In the genomic region with DNA sequence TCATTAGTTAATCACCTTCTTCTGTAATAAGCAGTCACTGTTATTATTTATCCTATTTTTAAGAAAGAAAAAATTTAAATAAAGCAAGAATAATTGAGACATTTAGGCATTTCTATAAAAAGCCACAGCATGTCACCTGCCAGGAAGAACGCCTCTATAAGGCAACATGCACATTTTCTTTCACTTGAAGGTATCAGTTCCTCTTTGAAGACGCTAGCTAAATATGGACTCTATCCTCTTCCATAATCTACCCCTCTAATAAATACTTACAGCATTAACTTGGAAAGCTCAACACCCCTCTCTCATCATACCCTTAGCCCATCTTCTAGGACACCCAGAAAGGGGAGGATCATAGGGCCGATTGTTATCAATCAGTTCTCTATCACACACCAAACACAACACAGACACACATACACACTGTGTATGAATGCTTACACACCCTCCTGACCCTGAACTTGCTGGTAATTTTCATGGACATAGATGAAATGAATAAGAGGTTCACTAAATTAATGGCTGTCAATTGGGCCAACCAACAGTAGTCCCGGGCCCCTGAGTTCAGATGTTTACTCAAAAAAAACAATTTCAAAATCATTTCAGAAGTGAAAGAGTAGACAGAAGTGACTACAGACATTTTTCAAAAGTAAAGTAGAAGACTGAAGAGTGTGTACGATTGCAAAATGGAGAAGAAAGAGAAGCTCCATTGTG, we compare ENCODE assay signal across 11 cellular contexts.
A peak's percentile ranks its signal among the peaks of the same experiment; 100 is the strongest.
DNase-seq lines count a peak whose midpoint lies in the region; ATAC-seq and TF ChIP-seq lines count a peak whose summit lies in the region.
"Had no signal": no experiment of that assay in that cellular context is flagged by ENCODE, and none has a peak within 500 bp of the region (broad histone marks: within the 10 kb centered on the region; RNA-seq: fewer than 3 reads in every experiment).

No MANE protein-coding gene starts in this region.

- peaks cover 9% of the 10 kb centered on the region for H3F3A ChIP-seq in DOHH2 (ENCODE audit: control insufficient read depth, insufficient read depth)

- DNase-seq in naive thymus-derived CD4-positive, alpha-beta T cell = no peak
- DNase-seq in activated CD8-positive, alpha-beta memory T cell treated with anti-CD3 and anti-CD28 coated beads for 24 hours = no peak
- DNase-seq in HPDE6-E6E7 (ENCODE audit: extremely low spot score) (no peak), NCI-H748 treated with DMSO at 0.1 percent for 48 hours (lab: John Stamatoyannopoulos, UW) (no peak)
- DNase-seq: foreskin fibroblast; NCI-H510A treated with DMSO at 0.1 percent for 48 hours; stimulated activated naive CD4-positive, alpha-beta T cell had no signal

- no peaks in the 10 kb centered on the region for H3K79me2 ChIP-seq in DOHH2 (ENCODE audit: control insufficient read depth, low read length)

- H3K4me1 ChIP-seq in DOHH2 (ENCODE audit: control insufficient read depth, low read length) = peaks cover 53% of the 10 kb centered on the region
- H3K4me1 ChIP-seq in naive thymus-derived CD4-positive, alpha-beta T cell (ENCODE audit: control insufficient read depth in 2 of 2, insufficient read depth in 2 of 2, low read length in 2 of 2) = peaks cover 0 to 3% of the 10 kb centered on the region in 2 donors

- no peak for TF ChIP-seq CTCF in DOHH2 (IDR thresholded peaks at IDR 0.05; ENCODE audit: low read depth, low read length, poor library complexity, severe bottlenecking)

- no peaks in the 10 kb centered on the region for H3K9me2 ChIP-seq in DOHH2 (replicated peaks; ENCODE audit: control insufficient read depth, low read length)

- ATAC-seq in GM19351 (IDR thresholded peaks at IDR 0.05; ENCODE audit: unreplicated experiment) = peak; percentile 86
- ATAC-seq in HG02852 (IDR thresholded peaks at IDR 0.05; ENCODE audit: unreplicated experiment) = peak; percentile 83
- peak; percentile 84 for ATAC-seq in HG03571 (IDR thresholded peaks at IDR 0.05; ENCODE audit: unreplicated experiment)
- no peak for ATAC-seq in naive thymus-derived CD4-positive, alpha-beta T cell

- H3K36me3 ChIP-seq in DOHH2 (ENCODE audit: control insufficient read depth, low read length) = no peaks in the 10 kb centered on the region
- H3K36me3 ChIP-seq in naive thymus-derived CD4-positive, alpha-beta T cell (ENCODE audit: control insufficient read depth in 2 of 3, insufficient read depth in 3 of 3, low read length in 3 of 3) = no peaks in the 10 kb centered on the region

- no peaks in the 10 kb centered on the region for H3K27me3 Mint-ChIP-seq in naive thymus-derived CD4-positive, alpha-beta T cell

- intact Hi-C loops in naive thymus-derived CD4-positive, alpha-beta T cell (cut with micrococcal nuclease) = no loop called here

- H3K9me3 Mint-ChIP-seq in naive thymus-derived CD4-positive, alpha-beta T cell = peaks cover 3 to 14% (median 7%) of the 10 kb centered on the region in 11 donors

- no peaks in the 10 kb centered on the region for H3K27me3 ChIP-seq in DOHH2 (ENCODE audit: control insufficient read depth, low read length)
- H3K27me3 ChIP-seq in naive thymus-derived CD4-positive, alpha-beta T cell (ENCODE audit: control insufficient read depth in 2 of 2, insufficient read depth in 2 of 2, low read length in 2 of 2) = no peaks in the 10 kb centered on the region

- CTCF ChIA-PET in naive thymus-derived CD4-positive, alpha-beta T cell (lab: Charles Lee) = no interaction called here

- H3K9me3 ChIP-seq in DOHH2 (ENCODE audit: control insufficient read depth, insufficient read depth, low read length) = peaks cover 3% of the 10 kb centered on the region; the same call in 1 of the 2 replicates
- H3K9me3 ChIP-seq in naive thymus-derived CD4-positive, alpha-beta T cell (ENCODE audit: control insufficient read depth in 2 of 3, low read length in 3 of 3) = no peaks in the 10 kb centered on the region

- H3K27ac Mint-ChIP-seq in naive thymus-derived CD4-positive, alpha-beta T cell = peak overlapping the region in 1 of 9 donors; percentile 6

- no peak overlapping the region for H3K4me3 Mint-ChIP-seq in naive thymus-derived CD4-positive, alpha-beta T cell

- H3K27ac ChIP-seq in DOHH2 (ENCODE audit: low read depth, low read length) = peak overlapping the region; percentile 43
- no peak overlapping the region for H3K27ac ChIP-seq in naive thymus-derived CD4-positive, alpha-beta T cell (ENCODE audit: low read depth, low read length)

- H3K4me1 Mint-ChIP-seq in naive thymus-derived CD4-positive, alpha-beta T cell = peaks cover 2 to 18% (median 12%) of the 10 kb centered on the region in 7 donors

- H3K36me3 Mint-ChIP-seq in naive thymus-derived CD4-positive, alpha-beta T cell = peaks cover 2 to 20% (median 12%) of the 10 kb centered on the region in 5 donors

- H3K4me3 ChIP-seq in DOHH2 (ENCODE audit: low read length) = peak overlapping the region; percentile 37
- no peak overlapping the region for H3K4me3 ChIP-seq in naive thymus-derived CD4-positive, alpha-beta T cell (ENCODE audit: low read length)

- H4K20me1 ChIP-seq in DOHH2 (ENCODE audit: control insufficient read depth, insufficient read depth, low read depth, low read length) = no peaks in the 10 kb centered on the region

- peak overlapping the region; percentile 80 for H3K4me2 ChIP-seq in DOHH2 (ENCODE audit: low read length)

- POLR2A ChIA-PET in naive thymus-derived CD4-positive, alpha-beta T cell (lab: Charles Lee) = no interaction called here
